In genomic region chr19:17874423-17875135, GRCh38 we compare ENCODE assay signal across 16 cellular contexts. TPM values are rescaled to one million over a fixed set of nuclear protein-coding genes. Genes with fewer than 3 reads are reported as not detected.
DNase-seq lines count a peak whose midpoint lies in the region; ATAC-seq and TF ChIP-seq lines count a peak whose summit lies in the region.
"Had no signal": no experiment of that assay in that cellular context is flagged by ENCODE, and none has a peak within 500 bp of the region (broad histone marks: within the 10 kb centered on the region; RNA-seq: fewer than 3 reads in every experiment).

No MANE protein-coding gene starts in this region.

- TF ChIP-seq CTCF in neural progenitor cell (IDR thresholded peaks at IDR 0.05), result no peak

- no peaks in the 10 kb centered on the region for H3K79me2 ChIP-seq in neural progenitor cell (ENCODE audit: low read depth)
- H3K79me2 ChIP-seq: parathyroid adenoma had no signal

- H3K27ac Mint-ChIP-seq in activated CD8-positive, alpha-beta memory T cell treated with anti-CD3 and anti-CD28 coated beads, Interleukin-2, amount 10 ng/mL, durations not matched to agents 7 days and 5 days, result no peak overlapping the region
- no peak overlapping the region for H3K27ac Mint-ChIP-seq in effector memory CD8-positive, alpha-beta T cell
- no peak overlapping the region for H3K27ac Mint-ChIP-seq in neural progenitor cell

- H3K27me3 ChIP-seq in HUES6 (ENCODE audit: control insufficient read depth, insufficient read depth, low read length) (peaks cover 35% of the 10 kb centered on the region), neural progenitor cell (peaks cover 44% of the 10 kb centered on the region)

- H3K36me3 Mint-ChIP-seq in activated CD8-positive, alpha-beta memory T cell treated with anti-CD3 and anti-CD28 coated beads, Interleukin-2, amount 10 ng/mL, durations not matched to agents 7 days and 5 days, result no peaks in the 10 kb centered on the region
- peaks cover 5% of the 10 kb centered on the region for H3K36me3 Mint-ChIP-seq in effector memory CD8-positive, alpha-beta T cell (ENCODE audit: insufficient read depth)
- no peaks in the 10 kb centered on the region for H3K36me3 Mint-ChIP-seq in neural progenitor cell

- H3K9me3 ChIP-seq in HUES6 (ENCODE audit: control insufficient read depth, insufficient read depth, low read depth, low read length), result no peaks in the 10 kb centered on the region
- no peaks in the 10 kb centered on the region for H3K9me3 ChIP-seq in neural progenitor cell (ENCODE audit: low read depth)
- H3K9me3 ChIP-seq: ascending aorta, spleen had no signal

- H3K4me1 ChIP-seq in HUES6 (ENCODE audit: control insufficient read depth, insufficient read depth, low read length) (peaks cover 5% of the 10 kb centered on the region; the same call in 1 of the 2 replicates), neural progenitor cell (no peaks in the 10 kb centered on the region)
- H3K4me1 ChIP-seq: ascending aorta, parathyroid adenoma had no signal

- no peak for ATAC-seq in activated CD8-positive, alpha-beta memory T cell treated with anti-CD3 and anti-CD28 coated beads, Interleukin-2, amount 10 ng/mL, durations not matched to agents 7 days and 5 days
- ATAC-seq in effector memory CD8-positive, alpha-beta T cell (replicated peaks), result no peak
- ATAC-seq in HG02852 (IDR thresholded peaks at IDR 0.05; ENCODE audit: unreplicated experiment), result no peak
- ATAC-seq in esophagus mucosa, result no peak

- no peaks in the 10 kb centered on the region for H3K9me3 Mint-ChIP-seq in activated CD8-positive, alpha-beta memory T cell treated with anti-CD3 and anti-CD28 coated beads, Interleukin-2, amount 10 ng/mL, durations not matched to agents 7 days and 5 days (ENCODE audit: low read depth)
- H3K9me3 Mint-ChIP-seq in effector memory CD8-positive, alpha-beta T cell, result no peaks in the 10 kb centered on the region
- H3K9me3 Mint-ChIP-seq in neural progenitor cell, result no peaks in the 10 kb centered on the region

- peak overlapping the region; percentile 95 for H2AFZ ChIP-seq in neural progenitor cell (replicated peaks)

- no peaks in the 10 kb centered on the region for H3K36me3 ChIP-seq in HUES6 (ENCODE audit: control insufficient read depth, insufficient read depth, low read length)
- H3K36me3 ChIP-seq in neural progenitor cell, result no peaks in the 10 kb centered on the region
- H3K36me3 ChIP-seq: ascending aorta, spleen had no signal

- peaks cover 5% of the 10 kb centered on the region for H3F3A ChIP-seq in neural progenitor cell (ENCODE audit: low read depth)

- peaks cover 2% of the 10 kb centered on the region for H3K27me3 Mint-ChIP-seq in activated CD8-positive, alpha-beta memory T cell treated with anti-CD3 and anti-CD28 coated beads, Interleukin-2, amount 10 ng/mL, durations not matched to agents 7 days and 5 days
- H3K27me3 Mint-ChIP-seq in effector memory CD8-positive, alpha-beta T cell, result peaks cover 0 to 16% of the 10 kb centered on the region in 2 donors
- peaks cover 16% of the 10 kb centered on the region for H3K27me3 Mint-ChIP-seq in neural progenitor cell (ENCODE audit: insufficient read depth, low read depth)

- H3K4me3 Mint-ChIP-seq in activated CD8-positive, alpha-beta memory T cell treated with anti-CD3 and anti-CD28 coated beads, Interleukin-2, amount 10 ng/mL, durations not matched to agents 7 days and 5 days, result peak overlapping the region; percentile 13
- peak overlapping the region; percentile 59 to 62 for H3K4me3 Mint-ChIP-seq in effector memory CD8-positive, alpha-beta T cell
- H3K4me3 Mint-ChIP-seq in neural progenitor cell, result peak overlapping the region; percentile 60

- no peak overlapping the region for H3K9ac ChIP-seq in HUES6 (ENCODE audit: low read length)
- H3K9ac ChIP-seq in neural progenitor cell, result no peak overlapping the region
- H3K9ac ChIP-seq: parathyroid adenoma had no signal

- H3K27ac ChIP-seq in HUES6 (ENCODE audit: low read depth, low read length) (no peak overlapping the region), neural progenitor cell (no peak overlapping the region)
- H3K27ac ChIP-seq: ascending aorta, parathyroid adenoma, spleen had no signal

- peak overlapping the region; percentile 92 for H3K4me2 ChIP-seq in neural progenitor cell

- DNase-seq in activated CD8-positive, alpha-beta memory T cell treated with anti-CD3 and anti-CD28 coated beads, Interleukin-2, amount 10 ng/mL, durations not matched to agents 7 days and 5 days, result no peak
- DNase-seq in activated CD8-positive, alpha-beta memory T cell treated with anti-CD3 and anti-CD28 coated beads for 24 hours, result no peak
- no peak for DNase-seq in effector memory CD8-positive, alpha-beta T cell
- DNase-seq in neural progenitor cell (ENCODE audit: low spot score) (no peak), NCI-H2196 (lab: John Stamatoyannopoulos, UW; ENCODE audit: unreplicated experiment) (no peak)
- DNase-seq: NCI-H2081 treated with DMSO at 0.1 percent for 48 hours had no signal

- H4K20me1 ChIP-seq in neural progenitor cell (ENCODE audit: low read depth), result no peaks in the 10 kb centered on the region

- H3K4me3 ChIP-seq in HUES6 (ENCODE audit: low read depth, low read length) (peak overlapping the region; percentile 56), neural progenitor cell (peak overlapping the region; percentile 60)
- H3K4me3 ChIP-seq: ascending aorta had no signal

- H3K4me1 Mint-ChIP-seq in activated CD8-positive, alpha-beta memory T cell treated with anti-CD3 and anti-CD28 coated beads, Interleukin-2, amount 10 ng/mL, durations not matched to agents 7 days and 5 days, result peaks cover 22% of the 10 kb centered on the region
- H3K4me1 Mint-ChIP-seq in effector memory CD8-positive, alpha-beta T cell (ENCODE audit: low read depth in 2 of 2), result peaks cover 0 to 7% of the 10 kb centered on the region in 2 donors
- H3K4me1 Mint-ChIP-seq in neural progenitor cell, result peaks cover 2% of the 10 kb centered on the region

- CTCF ChIA-PET in activated CD8-positive, alpha-beta memory T cell treated with anti-CD3 and anti-CD28 coated beads, Interleukin-2, amount 10 ng/mL, durations not matched to agents 7 days and 5 days (lab: Charles Lee), result interaction anchor here (1.0 to 2.5 kb wide), 2 partner anchors 15 to 58 kb away, joined by 3 to 7 read pairs; partner anchors contain the start of genes CCDC124 and RPL18A

RNA-seq across cellular contexts. Expression of gene SLC5A5, which starts 2.8 kb away (rescaled TPM):
- total RNA-seq in activated CD8-positive, alpha-beta memory T cell treated with anti-CD3 and anti-CD28 coated beads, Interleukin-2, amount 10 ng/mL, durations not matched to agents 7 days and 5 days, result under 1 TPM; 0.59 to 0.73 TPM
- total RNA-seq in neural progenitor cell (ENCODE audit: low replicate concordance) (0.37 and 0.51 TPM in 2 replicates), esophagus mucosa (not detected)
- total RNA-seq: ascending aorta, dermis microvascular lymphatic vessel endothelial cell, fibroblast of lung, M059J had no signal

RNA-seq across cellular contexts. Expression of gene RPL18A, which starts 14.9 kb away (rescaled TPM):
- total RNA-seq in activated CD8-positive, alpha-beta memory T cell treated with anti-CD3 and anti-CD28 coated beads, Interleukin-2, amount 10 ng/mL, durations not matched to agents 7 days and 5 days, result 1,000 to 10,000 TPM; 1,945 to 2,182 TPM
- total RNA-seq in neural progenitor cell (ENCODE audit: low replicate concordance) (975 and 1,520 TPM in 2 replicates), esophagus mucosa (2,571 TPM)

RNA-seq across cellular contexts. Expression of gene JAK3, which starts 26.8 kb away (rescaled TPM):
- total RNA-seq in activated CD8-positive, alpha-beta memory T cell treated with anti-CD3 and anti-CD28 coated beads, Interleukin-2, amount 10 ng/mL, durations not matched to agents 7 days and 5 days, result 100 to 1,000 TPM; 137 to 146 TPM
- 3.4 and 3.9 TPM in 2 replicates for total RNA-seq in neural progenitor cell (ENCODE audit: low replicate concordance)
- total RNA-seq in esophagus mucosa, result 2.0 TPM

RNA-seq across cellular contexts. Expression of gene INSL3, which starts 53.3 kb away (rescaled TPM):
- total RNA-seq in activated CD8-positive, alpha-beta memory T cell treated with anti-CD3 and anti-CD28 coated beads, Interleukin-2, amount 10 ng/mL, durations not matched to agents 7 days and 5 days, result 1 to 10 TPM; 1.7 to 2.2 TPM
- total RNA-seq in neural progenitor cell (ENCODE audit: low replicate concordance) (0.37 TPM in 1 of 2 replicates, not detected in the other), esophagus mucosa (not detected)
- total RNA-seq: ascending aorta, dermis microvascular lymphatic vessel endothelial cell, fibroblast of lung, M059J, temporal lobe had no signal

RNA-seq across cellular contexts. Expression of gene CCDC124, which starts 58.2 kb away (rescaled TPM):
- 100 to 1,000 TPM in 1 of 2 experiments, 10 to 100 TPM in 1; 83.8 to 101 TPM for total RNA-seq in activated CD8-positive, alpha-beta memory T cell treated with anti-CD3 and anti-CD28 coated beads, Interleukin-2, amount 10 ng/mL, durations not matched to agents 7 days and 5 days
- total RNA-seq in neural progenitor cell (ENCODE audit: low replicate concordance) (23.3 and 54.9 TPM in 2 replicates), esophagus mucosa (52.5 TPM)

Comparison
In these comparisons a context has a peak if more than half of its experiments do, and no peak if none do; other contexts are left out.
1. RNA of gene JAK3, which starts 26.8 kb away (total RNA-seq): 137 to 146 TPM in activated CD8-positive, alpha-beta memory T cell treated with anti-CD3 and anti-CD28 coated beads, Interleukin-2, amount 10 ng/mL, durations not matched to agents 7 days and 5 days; 3.4 to 3.9 TPM in neural progenitor cell and 2.0 TPM in esophagus mucosa (single experiment); every median in the first group is over 10 times any median in the second.
2. Peak in every context shown above with its lines, with median percentiles within 50 percentile points of each other: H3K4me3 Mint-ChIP-seq.